Comparison of ENCODE assay signal across 1 cellular context in genomic region chr1:231334079-231334666, GRCh38.
TF ChIP-seq lines count a peak whose summit lies in the region.

No MANE protein-coding gene starts in this region.

TF ChIP-seq in GM12878, 131 proteins besides CTCF, POLR2A, EP300 and RAD21 (continued from another document):
- TF ChIP-seq, protein P1, sequence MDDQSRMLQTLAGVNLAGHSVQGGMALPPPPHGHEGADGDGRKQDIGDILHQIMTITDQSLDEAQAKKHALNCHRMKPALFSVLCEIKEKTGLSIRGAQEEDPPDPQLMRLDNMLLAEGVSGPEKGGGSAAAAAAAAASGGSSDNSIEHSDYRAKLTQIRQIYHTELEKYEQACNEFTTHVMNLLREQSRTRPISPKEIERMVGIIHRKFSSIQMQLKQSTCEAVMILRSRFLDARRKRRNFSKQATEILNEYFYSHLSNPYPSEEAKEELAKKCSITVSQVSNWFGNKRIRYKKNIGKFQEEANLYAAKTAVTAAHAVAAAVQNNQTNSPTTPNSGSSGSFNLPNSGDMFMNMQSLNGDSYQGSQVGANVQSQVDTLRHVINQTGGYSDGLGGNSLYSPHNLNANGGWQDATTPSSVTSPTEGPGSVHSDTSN (IDR thresholded peaks at IDR 0.05; ENCODE audit: insufficient replicate concordance, low read depth, low read length), result no peak
- TF ChIP-seq KAT2A (conservative IDR thresholded peaks at IDR 0.05; ENCODE audit: control insufficient read depth, low read depth, low read length) (no peak), ZZZ3 (IDR thresholded peaks at IDR 0.05; ENCODE audit: control insufficient read depth, insufficient read length, low read depth) (no peak), IRF4 (IDR thresholded peaks at IDR 0.05; ENCODE audit: low read depth, low read length) (peak; percentile 26; the same call in 1 of the 2 replicates), POU2F2 (IDR thresholded peaks at IDR 0.05; ENCODE audit: borderline replicate concordance, low read depth, low read length) (peak; percentile 79; the same call in 2 of the 3 replicates), TBL1XR1 (IDR thresholded peaks at IDR 0.05; ENCODE audit: low read depth, low read length) (no peak), EZH2 (IDR thresholded peaks at IDR 0.05; ENCODE audit: borderline replicate concordance, control insufficient read depth, low read depth, low read length) (no peak), RUNX3 (IDR thresholded peaks at IDR 0.05; ENCODE audit: low read length) (no peak), RFX5 (IDR thresholded peaks at IDR 0.05; ENCODE audit: low read depth, low read length) (no peak), BMI1 (IDR thresholded peaks at IDR 0.05; ENCODE audit: borderline replicate concordance) (no peak), REST (IDR thresholded peaks at IDR 0.05; ENCODE audit: low read depth, low read length) (no peak), JUNB (IDR thresholded peaks at IDR 0.05) (peak; percentile 68; the same call in 1 of the 2 replicates), CHD2 (IDR thresholded peaks at IDR 0.05; ENCODE audit: borderline replicate concordance, low read depth, low read length) (no peak), SMAD5 (IDR thresholded peaks at IDR 0.05; ENCODE audit: low read depth) (no peak), TCF7 (IDR thresholded peaks at IDR 0.05; ENCODE audit: borderline replicate concordance) (no peak), SIX5 (IDR thresholded peaks at IDR 0.05; ENCODE audit: low read depth, low read length, severe bottlenecking) (no peak), TCF3 (IDR thresholded peaks at IDR 0.05; ENCODE audit: borderline replicate concordance, insufficient read depth, low read depth, low read length) (no peak), TCF12 (IDR thresholded peaks at IDR 0.05; ENCODE audit: low read depth, low read length) (no peak)
- TF ChIP-seq, protein P2, sequence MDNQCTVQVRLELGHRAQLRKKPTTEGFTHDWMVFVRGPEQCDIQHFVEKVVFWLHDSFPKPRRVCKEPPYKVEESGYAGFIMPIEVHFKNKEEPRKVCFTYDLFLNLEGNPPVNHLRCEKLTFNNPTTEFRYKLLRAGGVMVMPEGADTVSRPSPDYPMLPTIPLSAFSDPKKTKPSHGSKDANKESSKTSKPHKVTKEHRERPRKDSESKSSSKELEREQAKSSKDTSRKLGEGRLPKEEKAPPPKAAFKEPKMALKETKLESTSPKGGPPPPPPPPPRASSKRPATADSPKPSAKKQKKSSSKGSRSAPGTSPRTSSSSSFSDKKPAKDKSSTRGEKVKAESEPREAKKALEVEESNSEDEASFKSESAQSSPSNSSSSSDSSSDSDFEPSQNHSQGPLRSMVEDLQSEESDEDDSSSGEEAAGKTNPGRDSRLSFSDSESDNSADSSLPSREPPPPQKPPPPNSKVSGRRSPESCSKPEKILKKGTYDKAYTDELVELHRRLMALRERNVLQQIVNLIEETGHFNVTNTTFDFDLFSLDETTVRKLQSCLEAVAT (IDR thresholded peaks at IDR 0.05), result no peak
- TF ChIP-seq, protein P3, sequence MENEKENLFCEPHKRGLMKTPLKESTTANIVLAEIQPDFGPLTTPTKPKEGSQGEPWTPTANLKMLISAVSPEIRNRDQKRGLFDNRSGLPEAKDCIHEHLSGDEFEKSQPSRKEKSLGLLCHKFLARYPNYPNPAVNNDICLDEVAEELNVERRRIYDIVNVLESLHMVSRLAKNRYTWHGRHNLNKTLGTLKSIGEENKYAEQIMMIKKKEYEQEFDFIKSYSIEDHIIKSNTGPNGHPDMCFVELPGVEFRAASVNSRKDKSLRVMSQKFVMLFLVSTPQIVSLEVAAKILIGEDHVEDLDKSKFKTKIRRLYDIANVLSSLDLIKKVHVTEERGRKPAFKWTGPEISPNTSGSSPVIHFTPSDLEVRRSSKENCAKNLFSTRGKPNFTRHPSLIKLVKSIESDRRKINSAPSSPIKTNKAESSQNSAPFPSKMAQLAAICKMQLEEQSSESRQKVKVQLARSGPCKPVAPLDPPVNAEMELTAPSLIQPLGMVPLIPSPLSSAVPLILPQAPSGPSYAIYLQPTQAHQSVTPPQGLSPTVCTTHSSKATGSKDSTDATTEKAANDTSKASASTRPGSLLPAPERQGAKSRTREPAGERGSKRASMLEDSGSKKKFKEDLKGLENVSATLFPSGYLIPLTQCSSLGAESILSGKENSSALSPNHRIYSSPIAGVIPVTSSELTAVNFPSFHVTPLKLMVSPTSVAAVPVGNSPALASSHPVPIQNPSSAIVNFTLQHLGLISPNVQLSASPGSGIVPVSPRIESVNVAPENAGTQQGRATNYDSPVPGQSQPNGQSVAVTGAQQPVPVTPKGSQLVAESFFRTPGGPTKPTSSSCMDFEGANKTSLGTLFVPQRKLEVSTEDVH (IDR thresholded peaks at IDR 0.05; ENCODE audit: low read depth, partially characterized antibody), result no peak
- TF ChIP-seq, protein P4, sequence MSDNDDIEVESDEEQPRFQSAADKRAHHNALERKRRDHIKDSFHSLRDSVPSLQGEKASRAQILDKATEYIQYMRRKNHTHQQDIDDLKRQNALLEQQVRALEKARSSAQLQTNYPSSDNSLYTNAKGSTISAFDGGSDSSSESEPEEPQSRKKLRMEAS (IDR thresholded peaks at IDR 0.05; ENCODE audit: low read depth, low read length), result no peak
- TF ChIP-seq, protein P5, sequence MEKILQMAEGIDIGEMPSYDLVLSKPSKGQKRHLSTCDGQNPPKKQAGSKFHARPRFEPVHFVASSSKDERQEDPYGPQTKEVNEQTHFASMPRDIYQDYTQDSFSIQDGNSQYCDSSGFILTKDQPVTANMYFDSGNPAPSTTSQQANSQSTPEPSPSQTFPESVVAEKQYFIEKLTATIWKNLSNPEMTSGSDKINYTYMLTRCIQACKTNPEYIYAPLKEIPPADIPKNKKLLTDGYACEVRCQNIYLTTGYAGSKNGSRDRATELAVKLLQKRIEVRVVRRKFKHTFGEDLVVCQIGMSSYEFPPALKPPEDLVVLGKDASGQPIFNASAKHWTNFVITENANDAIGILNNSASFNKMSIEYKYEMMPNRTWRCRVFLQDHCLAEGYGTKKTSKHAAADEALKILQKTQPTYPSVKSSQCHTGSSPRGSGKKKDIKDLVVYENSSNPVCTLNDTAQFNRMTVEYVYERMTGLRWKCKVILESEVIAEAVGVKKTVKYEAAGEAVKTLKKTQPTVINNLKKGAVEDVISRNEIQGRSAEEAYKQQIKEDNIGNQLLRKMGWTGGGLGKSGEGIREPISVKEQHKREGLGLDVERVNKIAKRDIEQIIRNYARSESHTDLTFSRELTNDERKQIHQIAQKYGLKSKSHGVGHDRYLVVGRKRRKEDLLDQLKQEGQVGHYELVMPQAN (conservative IDR thresholded peaks at IDR 0.05), result no peak
